In genomic region chr1:37561794-37562132, GRCh38 we compare ENCODE assay signal across 8 cellular contexts. TPM values are rescaled to one million over a fixed set of nuclear protein-coding genes. Genes with fewer than 3 reads are reported as not detected.
A peak's percentile ranks its signal among the peaks of the same experiment; 100 is the strongest.
DNase-seq lines count a peak whose midpoint lies in the region; ATAC-seq and TF ChIP-seq lines count a peak whose summit lies in the region.

No MANE protein-coding gene starts in this region.

- intact Hi-C loops in esophagus muscularis mucosa (cut with DNase I): no loop called here

- 88% methylated on average over 7 of the region's 7 CpGs for WGBS in esophagus muscularis mucosa

- no peak for TF ChIP-seq POLR2A in esophagus muscularis mucosa (IDR thresholded peaks at IDR 0.05; ENCODE audit: low read depth)

- TF ChIP-seq CTCF in VCaP (conservative IDR thresholded peaks at IDR 0.05) (peak; percentile 64), esophagus muscularis mucosa (IDR thresholded peaks at IDR 0.05) (peak; percentile 14 to 40 (median 36))

- ATAC-seq in HG03442 (IDR thresholded peaks at IDR 0.05; ENCODE audit: unreplicated experiment) (no peak), GM21619 (IDR thresholded peaks at IDR 0.05; ENCODE audit: unreplicated experiment) (no peak)

- H3K36me3 ChIP-seq in esophagus muscularis mucosa: peaks cover 20 to 74% (median 50%) of the 10 kb centered on the region in 4 donors

- DNase-seq in COLO668 (lab: John Stamatoyannopoulos, UW; ENCODE audit: unreplicated experiment) (peak; percentile 33), HK-2 (ENCODE audit: unreplicated experiment) (peak; percentile 11), esophagus muscularis mucosa (ENCODE audit: extremely low spot score) (no peak), putamen (ENCODE audit: low spot score) (no peak)
- DNase-seq in stimulated activated CD4-positive, alpha-beta T cell treated with anti-CD3 and anti-CD28 coated beads, Interleukin-2, amount 100 ng/mL, for 48 hours: peak; percentile 23 to 24

- no peak overlapping the region for H3K4me3 ChIP-seq in esophagus muscularis mucosa

- no peaks in the 10 kb centered on the region for H3K9me3 ChIP-seq in esophagus muscularis mucosa

- TF ChIP-seq EP300 in esophagus muscularis mucosa (IDR thresholded peaks at IDR 0.05): no peak

- H3K4me1 ChIP-seq in esophagus muscularis mucosa: peaks cover 8 to 15% (median 10%) of the 10 kb centered on the region in 4 donors

- H3K27ac ChIP-seq in VCaP: no peak overlapping the region
- no peak overlapping the region for H3K27ac ChIP-seq in esophagus muscularis mucosa (replicated peaks in 1 of 4)

- no peaks in the 10 kb centered on the region for H3K27me3 ChIP-seq in esophagus muscularis mucosa

RNA-seq across cellular contexts. Expression of gene DNALI1, which starts 5.0 kb away (rescaled TPM):
- 10 to 100 TPM; 10.4 to 15.7 (median 13.6) TPM for total RNA-seq in esophagus muscularis mucosa

RNA-seq across cellular contexts. Expression of gene SNIP1, which starts 7.7 kb away (rescaled TPM):
- 10 to 100 TPM in 3 of 4 donors, 1 to 10 TPM in 1; 9.8 to 19.9 (median 12.1) TPM for total RNA-seq in esophagus muscularis mucosa

RNA-seq across cellular contexts. Expression of gene GNL2, which starts 34.0 kb away (rescaled TPM):
- total RNA-seq in esophagus muscularis mucosa: 10 to 100 TPM; 25.1 to 36.4 (median 27.0) TPM

RNA-seq across cellular contexts. Expression of gene MEAF6, which starts 47.2 kb away (rescaled TPM):
- total RNA-seq in esophagus muscularis mucosa: 100 to 1,000 TPM in 1 of 4 donors, 10 to 100 TPM in 3; 55.2 to 100 (median 78.3) TPM

Comparison
In these comparisons a context has a peak if more than half of its experiments do, and no peak if none do; other contexts are left out.
1. DNase-seq: peak in COLO668 (single experiment), HK-2 (single experiment) and stimulated activated CD4-positive, alpha-beta T cell treated with anti-CD3 and anti-CD28 coated beads, Interleukin-2, amount 100 ng/mL, for 48 hours (2 of 2); none in esophagus muscularis mucosa (single experiment) and putamen (single experiment).